Comparison of ENCODE assay signal across 8 cellular contexts in genomic region chr9:113590991-113591898, GRCh38.
DNase-seq lines count a peak whose midpoint lies in the region; ATAC-seq lines count a peak whose summit lies in the region.

No MANE protein-coding gene starts in this region.

- ATAC-seq in HG02798 (IDR thresholded peaks at IDR 0.05; ENCODE audit: poor library complexity, unreplicated experiment) = peak; percentile 59

- DNase-seq in NCI-H2171 treated with DMSO at 0.1 percent for 48 hours (lab: John Stamatoyannopoulos, UW) (peak; percentile 37), NCI-H2171 (lab: John Stamatoyannopoulos, UW) (no peak), NCI-H345 treated with DMSO at 0.1 percent for 48 hours (lab: John Stamatoyannopoulos, UW; ENCODE audit: unreplicated experiment) (peak; percentile 27), ecto neural progenitor cell (ENCODE audit: low spot score) (peak; percentile 92), medulla oblongata (ENCODE audit: extremely low spot score) (peak; percentile 88)
- peak; percentile 35 to 49 for DNase-seq in activated CD4-positive, alpha-beta T cell treated with anti-CD3 and anti-CD28 coated beads for 4 hours
- peak; percentile 54 for DNase-seq in stimulated activated CD8-positive, alpha-beta memory T cell treated with anti-CD3 and anti-CD28 coated beads, Interleukin-7, amount 100 ng/mL, for 24 hours (ENCODE audit: low read depth)
